21 cellular contexts compared by ENCODE assay signal in the genomic region with DNA sequence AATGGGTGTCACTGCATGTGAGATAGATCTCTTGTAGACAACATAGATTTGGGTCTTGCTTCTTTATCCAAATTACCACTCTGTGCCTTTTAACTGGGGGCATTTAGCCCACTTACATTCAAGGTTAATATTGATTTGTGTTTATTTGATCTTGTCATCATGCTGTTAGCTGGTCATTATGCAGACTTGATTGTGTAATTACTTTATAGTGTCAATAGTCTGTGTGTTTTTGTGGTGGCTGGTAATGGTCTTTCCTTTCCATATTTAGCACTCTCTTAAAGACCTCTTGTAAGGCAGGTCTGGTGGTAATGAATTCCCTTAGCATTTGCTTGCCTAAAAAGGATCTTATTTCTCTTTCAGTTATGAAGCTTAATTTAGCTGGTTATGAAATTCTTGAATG.
"Had no signal": no experiment of that assay in that cellular context is flagged by ENCODE, and none has a peak within 500 bp of the region (broad histone marks: within the 10 kb centered on the region; RNA-seq: fewer than 3 reads in every experiment).

No MANE protein-coding gene starts in this region.

- H3K9me3 ChIP-seq: thyroid gland had no signal

- H3K4me1 Mint-ChIP-seq: activated T-helper 17 cell treated with anti-CD3 and anti-CD28 coated beads, Interleukin-2, amount 50 U/mL, for 72 hours; central memory CD8-positive, alpha-beta T cell; immature natural killer cell; mesothelial cell of epicardium had no signal

- H3K9ac ChIP-seq: neural progenitor cell had no signal

- H3K27ac Mint-ChIP-seq: activated naive CD8-positive, alpha-beta T cell treated with anti-CD3 and anti-CD28 coated beads for 36 hours; activated T-cell treated with anti-CD3 and anti-CD28 coated beads, Interleukin-2, amount 50 U/mL, for 24 hours; activated T-helper 17 cell treated with anti-CD3 and anti-CD28 coated beads, Interleukin-2, amount 50 U/mL, for 72 hours; effector memory CD8-positive, alpha-beta T cell; immature natural killer cell; mesothelial cell of epicardium; naive thymus-derived CD8-positive, alpha-beta T cell; neural progenitor cell; progenitor cell of endocrine pancreas; stimulated activated naive CD8-positive, alpha-beta T cell treated with anti-CD3 and anti-CD28 coated beads, Interleukin-15, Interleukin-2, amounts not matched to agents 100 ng/mL and 50 ng/mL, for 24 hours; WTC11 had no signal

- H3K36me3 ChIP-seq: left lung, neural progenitor cell, spleen, thyroid gland had no signal

- H3K4me3 Mint-ChIP-seq: activated naive CD8-positive, alpha-beta T cell treated with anti-CD3 and anti-CD28 coated beads for 36 hours; activated T-cell treated with anti-CD3 and anti-CD28 coated beads, Interleukin-2, amount 50 U/mL, for 24 hours; activated T-helper 17 cell treated with anti-CD3 and anti-CD28 coated beads, Interleukin-2, amount 50 U/mL, for 72 hours; central memory CD8-positive, alpha-beta T cell; effector memory CD8-positive, alpha-beta T cell; immature natural killer cell; mesothelial cell of epicardium; naive thymus-derived CD8-positive, alpha-beta T cell; neural progenitor cell; stimulated activated naive CD8-positive, alpha-beta T cell treated with anti-CD3 and anti-CD28 coated beads, Interleukin-15, Interleukin-2, amounts not matched to agents 100 ng/mL and 50 ng/mL, for 24 hours; WTC11 had no signal

- H3K79me2 ChIP-seq: hepatocyte had no signal

- H3K4me3 ChIP-seq: hepatocyte, left lung, neural progenitor cell, spleen, thyroid gland had no signal

- H3K27ac ChIP-seq: hepatocyte, left lung, neural progenitor cell, spleen, thyroid gland had no signal

- H3K4me1 ChIP-seq: left lung, spleen, thyroid gland had no signal

- H2AFZ ChIP-seq: hepatocyte, neural progenitor cell had no signal

- H3K9me3 Mint-ChIP-seq: activated T-helper 17 cell treated with anti-CD3 and anti-CD28 coated beads, Interleukin-2, amount 50 U/mL, for 72 hours; effector memory CD8-positive, alpha-beta T cell had no signal

- DNase-seq: activated naive CD8-positive, alpha-beta T cell treated with anti-CD3 and anti-CD28 coated beads for 36 hours; activated T-cell treated with anti-CD3 and anti-CD28 coated beads, Interleukin-2, amount 50 U/mL, for 24 hours; effector memory CD8-positive, alpha-beta T cell; foreskin melanocyte; immature natural killer cell; left lung; naive thymus-derived CD8-positive, alpha-beta T cell; retina; spleen; stimulated activated CD4-positive, alpha-beta T cell treated with anti-CD3 and anti-CD28 coated beads, Interleukin-4, amount 100 ng/mL, for 4 hours; substantia nigra; T1000; thyroid gland had no signal

- H3K27me3 ChIP-seq: hepatocyte, neural progenitor cell, thyroid gland had no signal

- H3K4me2 ChIP-seq: hepatocyte, neural progenitor cell had no signal

- H3K36me3 Mint-ChIP-seq: activated naive CD8-positive, alpha-beta T cell treated with anti-CD3 and anti-CD28 coated beads for 36 hours; immature natural killer cell; mesothelial cell of epicardium; neural progenitor cell; WTC11 had no signal
